Comparison of ENCODE assay signal across 8 cellular contexts in genomic region chr20:22921595-22922421, GRCh38.
DNase-seq lines count a peak whose midpoint lies in the region; ATAC-seq and TF ChIP-seq lines count a peak whose summit lies in the region.

No MANE protein-coding gene starts in this region.

- ATAC-seq in HG03432 (IDR thresholded peaks at IDR 0.05; ENCODE audit: unreplicated experiment) (peak; percentile 26), HG03108 (IDR thresholded peaks at IDR 0.05; ENCODE audit: unreplicated experiment) (no peak)

- DNase-seq in A172 (ENCODE audit: low spot score) (peak; percentile 90), SKM-1 (lab: John Stamatoyannopoulos, UW; ENCODE audit: unreplicated experiment) (peak; percentile 15), fibroblast of the aortic adventitia (ENCODE audit: low read depth) (peak; percentile 82), retina (no peak)
- no peak for DNase-seq in activated T-cell treated with anti-CD3 and anti-CD28 coated beads, Interleukin-2, amount 50 U/mL, for 48 hours
- DNase-seq in stimulated activated CD4-positive, alpha-beta T cell treated with anti-CD3 and anti-CD28 coated beads, Interleukin-2, amount 100 ng/mL, for 24 hours = no peak

- no peak for TF ChIP-seq CTCF in fibroblast of the aortic adventitia (IDR thresholded peaks at IDR 0.05; ENCODE audit: insufficient read depth, low read length)

- H3K4me3 ChIP-seq in fibroblast of the aortic adventitia (ENCODE audit: low read depth, low read length) = no peak overlapping the region

Comparison
In these comparisons a context has a peak if more than half of its experiments do, and no peak if none do; other contexts are left out.
1. DNase-seq: peak in A172 (single experiment), SKM-1 (single experiment) and fibroblast of the aortic adventitia (single experiment); none in activated T-cell treated with anti-CD3 and anti-CD28 coated beads, Interleukin-2, amount 50 U/mL, for 48 hours (0 of 2), retina (single experiment) and stimulated activated CD4-positive, alpha-beta T cell treated with anti-CD3 and anti-CD28 coated beads, Interleukin-2, amount 100 ng/mL, for 24 hours (0 of 2).